ENCODE assay signal across 10 cellular contexts in genomic region chr2:46365913-46366674, GRCh38.
DNase-seq lines count a peak whose midpoint lies in the region; ATAC-seq, FAIRE-seq and TF ChIP-seq lines count a peak whose summit lies in the region.
"Had no signal": no experiment of that assay in that cellular context is flagged by ENCODE, and none has a peak within 500 bp of the region (broad histone marks: within the 10 kb centered on the region; RNA-seq: fewer than 3 reads in every experiment).

No MANE protein-coding gene starts in this region.

- FAIRE-seq in HepG2 (lab: Jason Lieb, UNC): no peak

- TF ChIP-seq RAD21 in HepG2 (CRISPR knock-in tag; IDR thresholded peaks at IDR 0.05): no peak

- H3K9me3 ChIP-seq in HEK293 (ENCODE audit: control insufficient read depth, insufficient read depth, low read depth, low read length) (no peaks in the 10 kb centered on the region), HepG2 (ENCODE audit: low read length) (no peaks in the 10 kb centered on the region), HAP-1 (no peaks in the 10 kb centered on the region)

- TF ChIP-seq POLR2A in HepG2 (IDR thresholded peaks at IDR 0.05; ENCODE audit: insufficient read depth in 1 of 2, low read depth in 2 of 2, low read length in 2 of 2): no peak

- no peak overlapping the region for H3K4me2 ChIP-seq in HepG2 (ENCODE audit: low read depth, low read length)

- H3K27ac ChIP-seq in HEK293 (ENCODE audit: extremely low read depth, low read depth, low read length): no peak overlapping the region
- no peak overlapping the region for H3K27ac ChIP-seq in HepG2 (ENCODE audit: extremely low read length, insufficient read depth, low read length)

- WGBS in HepG2 (ENCODE audit: low lambda C conversion rate): 98% methylated on average over 15 of the region's 15 CpGs

- POLR2A ChIA-PET in AG04449 (lab: Yijun Ruan, JAX): interaction anchor here (2.0 kb wide), 1 partner anchor 69 kb away, joined by 7 read pairs; the partner anchor contains the start of gene EPAS1
- POLR2A ChIA-PET in HEK293 (lab: Yijun Ruan, JAX): no interaction called here
- POLR2A ChIA-PET in HepG2 (lab: Yijun Ruan, JAX): no interaction called here

- no peak overlapping the region for H3K9ac ChIP-seq in HepG2 (ENCODE audit: insufficient read depth, low read depth, low read length)

- H3K36me3 ChIP-seq in HEK293 (ENCODE audit: control insufficient read depth in 2 of 2, insufficient read depth in 1 of 2, low read length in 2 of 2): peaks cover 0 to 40% of the 10 kb centered on the region in 2 experiments; a peak in 1 of 3 replicates
- peaks cover 50 to 85% of the 10 kb centered on the region in 2 experiments for H3K36me3 ChIP-seq in HepG2 (replicated peaks in 1 of 2; ENCODE audit: control insufficient read depth in 1 of 2, insufficient read depth in 2 of 2, low read length in 2 of 2)
- H3K36me3 ChIP-seq in HAP-1 (replicated peaks): no peaks in the 10 kb centered on the region

- no peak overlapping the region for H3K4me3 ChIP-seq in AG04449 (ENCODE audit: low read depth, low read length)
- H3K4me3 ChIP-seq in HEK293 (ENCODE audit: low read depth, low read length): no peak overlapping the region
- no peak overlapping the region for H3K4me3 ChIP-seq in astrocyte of the cerebellum (ENCODE audit: low read depth, low read length)
- no peak overlapping the region for H3K4me3 ChIP-seq in HepG2 (replicated peaks in 1 of 3; ENCODE audit: insufficient read depth in 1 of 3, low read depth in 2 of 3, low read length in 3 of 3)
- H3K4me3 ChIP-seq in HAP-1: no peak overlapping the region

- BruUV-seq in HepG2 (replicated peaks; lab: Mats Ljungman, UMichigan): no TSS peak

- ATAC-seq in HepG2 (no peak), GM21825 (IDR thresholded peaks at IDR 0.05; ENCODE audit: unreplicated experiment) (no peak)

- in situ Hi-C loops in astrocyte of the cerebellum (cut with HindIII; ENCODE audit: low sequenced_read_pairs) (loop anchor here (25.0 kb wide), 1 partner anchor 729 kb away; no protein-coding TSS in a partner anchor), HepG2 (cut with HindIII; ENCODE audit: extremely low pct_ligation_motif_present, low pct_unique_long_range_greater_than_20kb) (loop anchor here (10.0 kb wide), 1 partner anchor 351 kb away; no protein-coding TSS in a partner anchor), HAP-1 (cut with MboI; ENCODE audit: low sequenced_read_pairs) (loop anchor here (25.0 kb wide), 1 partner anchor 304 kb away; no protein-coding TSS in a partner anchor)

- CTCF ChIA-PET in AG04449 (lab: Yijun Ruan, JAX): interaction anchor here (0.7 to 5.1 kb wide), 44 partner anchors 8 to 398 kb away, joined by 3 to 52 read pairs (median 5); partner anchors contain the start of gene EPAS1
- CTCF ChIA-PET in HEK293 (lab: Yijun Ruan, JAX): interaction anchor here (0.6 to 3.4 kb wide), 19 partner anchors 8 to 1079 kb away, joined by 3 to 19 read pairs (median 3); no protein-coding TSS in a partner anchor
- CTCF ChIA-PET in HepG2 (lab: Yijun Ruan, JAX; ENCODE audit: low intra/inter-chr PET ratio, low total read pairs): interaction anchor here (1.7 to 2.7 kb wide), 5 partner anchors 95 to 372 kb away, joined by 5 to 20 read pairs (median 12); no protein-coding TSS in a partner anchor

- H3K27me3 ChIP-seq in HepG2 (ENCODE audit: control insufficient read depth in 1 of 2, insufficient read depth in 2 of 2, low read length in 2 of 2) (no peaks in the 10 kb centered on the region), HAP-1 (ENCODE audit: low read depth) (peaks cover 7% of the 10 kb centered on the region)

- TF ChIP-seq EP300 in HepG2 (IDR thresholded peaks at IDR 0.05; ENCODE audit: low read depth in 2 of 2, low read length in 2 of 2): no peak
- no peak for TF ChIP-seq EP300 in HepG2 (CRISPR knock-in tag; IDR thresholded peaks at IDR 0.05; ENCODE audit: borderline replicate concordance)

- DNase-seq in AG04449 (ENCODE audit: low read depth, low spot score) (no peak), astrocyte of the cerebellum (ENCODE audit: low read depth) (no peak), HepG2 (ENCODE audit: low spot score) (no peak), cortex of kidney (lab: John Stamatoyannopoulos, UW) (no peak), HAP-1 (ENCODE audit: low spot score in 2 of 2) (no peak), NCI-H524 (lab: John Stamatoyannopoulos, UW) (no peak)
- DNase-seq: COR-L47; stimulated activated CD4-positive, alpha-beta T cell treated with anti-CD3 and anti-CD28 coated beads, Interleukin-2, amount 100 ng/mL, for 24 hours had no signal

- no peak overlapping the region for H2AFZ ChIP-seq in HepG2 (ENCODE audit: low read length)

- intact Hi-C loops in HepG2 (cut with micrococcal nuclease; ENCODE audit: unreplicated experiment): loop anchor here (1.0 to 2.0 kb wide), 5 partner anchors 66 to 373 kb away; no protein-coding TSS in a partner anchor

- TF ChIP-seq CTCF in AG04449 (IDR thresholded peaks at IDR 0.05; ENCODE audit: insufficient read depth, low read length, missing control alignments) (peak; percentile 38), HEK293 (tag by site-specific recombination; IDR thresholded peaks at IDR 0.05) (peak; percentile 16; the same call in 1 of the 2 replicates), astrocyte of the cerebellum (IDR thresholded peaks at IDR 0.05; ENCODE audit: low read depth, low read length, missing control alignments) (peak; percentile 75), HepG2 (CRISPR knock-in tag; IDR thresholded peaks at IDR 0.05) (peak; percentile 30)

- H3K79me2 ChIP-seq in HepG2 (ENCODE audit: insufficient read depth, low read length): no peaks in the 10 kb centered on the region

- H4K20me1 ChIP-seq in HepG2 (ENCODE audit: insufficient read depth, low read length): no peaks in the 10 kb centered on the region; the same call in 1 of the 2 replicates

- no peaks in the 10 kb centered on the region for H3K4me1 ChIP-seq in HEK293 (ENCODE audit: control insufficient read depth, insufficient read depth, low read length)
- H3K4me1 ChIP-seq in HepG2 (ENCODE audit: insufficient read depth, low read length): no peaks in the 10 kb centered on the region; the same call in 1 of the 2 replicates
- H3K4me1 ChIP-seq in HAP-1: no peaks in the 10 kb centered on the region

TF ChIP-seq in HEK293, 187 proteins besides CTCF, POLR2A, EP300 and RAD21:
- TF ChIP-seq KLF10 (tag by site-specific recombination; IDR thresholded peaks at IDR 0.05) (no peak), ZNF121 (tag by site-specific recombination; IDR thresholded peaks at IDR 0.05) (no peak), ZNF266 (tag by site-specific recombination; IDR thresholded peaks at IDR 0.05; ENCODE audit: low read depth) (no peak), ZNF660 (tag by site-specific recombination; IDR thresholded peaks at IDR 0.05) (no peak), ZNF433 (tag by site-specific recombination; IDR thresholded peaks at IDR 0.05; ENCODE audit: low read depth) (no peak)

TF ChIP-seq in HepG2, 621 proteins besides CTCF, POLR2A, EP300 and RAD21:
- no peak for TF ChIP-seq ZSCAN22 (CRISPR knock-in tag; IDR thresholded peaks at IDR 0.05)
- no peak for TF ChIP-seq CREM (IDR thresholded peaks at IDR 0.05)
- no peak for TF ChIP-seq CREM (CRISPR knock-in tag; IDR thresholded peaks at IDR 0.05)
- TF ChIP-seq SMC3 (IDR thresholded peaks at IDR 0.05; ENCODE audit: low read length): peak; percentile 34; the same call in 1 of the 2 replicates
- TF ChIP-seq ZBTB33 (CRISPR knock-in tag; IDR thresholded peaks at IDR 0.05): 0 out of 2 replicates have a peak, but pooled peaks have one; percentile 11
- no peak for TF ChIP-seq ZNF432 (CRISPR knock-in tag; IDR thresholded peaks at IDR 0.05; ENCODE audit: borderline replicate concordance)
- TF ChIP-seq MIXL1 (CRISPR knock-in tag; IDR thresholded peaks at IDR 0.05): no peak
- TF ChIP-seq STAG1 (CRISPR knock-in tag; IDR thresholded peaks at IDR 0.05): peak; percentile 57
- no peak for TF ChIP-seq RFX3 (CRISPR knock-in tag; IDR thresholded peaks at IDR 0.05)
- TF ChIP-seq, protein P1, sequence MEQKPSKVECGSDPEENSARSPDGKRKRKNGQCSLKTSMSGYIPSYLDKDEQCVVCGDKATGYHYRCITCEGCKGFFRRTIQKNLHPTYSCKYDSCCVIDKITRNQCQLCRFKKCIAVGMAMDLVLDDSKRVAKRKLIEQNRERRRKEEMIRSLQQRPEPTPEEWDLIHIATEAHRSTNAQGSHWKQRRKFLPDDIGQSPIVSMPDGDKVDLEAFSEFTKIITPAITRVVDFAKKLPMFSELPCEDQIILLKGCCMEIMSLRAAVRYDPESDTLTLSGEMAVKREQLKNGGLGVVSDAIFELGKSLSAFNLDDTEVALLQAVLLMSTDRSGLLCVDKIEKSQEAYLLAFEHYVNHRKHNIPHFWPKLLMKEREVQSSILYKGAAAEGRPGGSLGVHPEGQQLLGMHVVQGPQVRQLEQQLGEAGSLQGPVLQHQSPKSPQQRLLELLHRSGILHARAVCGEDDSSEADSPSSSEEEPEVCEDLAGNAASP (CRISPR knock-in tag; IDR thresholded peaks at IDR 0.05; ENCODE audit: borderline replicate concordance): 0 out of 2 replicates have a peak, but pooled peaks have one; percentile 13

Comparison
In these comparisons a context has a peak if more than half of its experiments do, and no peak if none do; other contexts are left out.
1. CTCF ChIP-seq: peak in every context shown above with its lines; median percentile 75 in astrocyte of the cerebellum; 38 in AG04449; 30 in HepG2; 16 in HEK293.